ENCODE assay signal across 9 cellular contexts in genomic region chr4:140856692-140857091, GRCh38.
DNase-seq lines count a peak whose midpoint lies in the region; ATAC-seq, FAIRE-seq and TF ChIP-seq lines count a peak whose summit lies in the region.
"Had no signal": no experiment of that assay in that cellular context is flagged by ENCODE, and none has a peak within 500 bp of the region (broad histone marks: within the 10 kb centered on the region; RNA-seq: fewer than 3 reads in every experiment).

No MANE protein-coding gene starts in this region.

- no peak for TF ChIP-seq POLR2A in GM12892 (IDR thresholded peaks at IDR 0.05; ENCODE audit: low read depth, low read length)

- FAIRE-seq in GM12892 (lab: Jason Lieb, UNC): no peak

- ATAC-seq in GM21367 (IDR thresholded peaks at IDR 0.05; ENCODE audit: unreplicated experiment) (no peak), HG02588 (IDR thresholded peaks at IDR 0.05; ENCODE audit: unreplicated experiment) (no peak)

- peak; percentile 63 for DNase-seq in COLO829 (ENCODE audit: low spot score)
- DNase-seq in NCI-H1694 (lab: John Stamatoyannopoulos, UW): peak; percentile 59
- peak in 17 of 61 donors; percentile 2 to 80 (median 21) for DNase-seq in caudate nucleus (lab: John Stamatoyannopoulos, UW)
- DNase-seq in left kidney (ENCODE audit: low read depth, low spot score): peak; percentile 57
- no peak for DNase-seq in stimulated activated CD4-positive, alpha-beta T cell treated with anti-CD3 and anti-CD28 coated beads, Interleukin-2, amount 100 ng/mL, for 24 hours
- no peak for DNase-seq in GM12892 (ENCODE audit: insufficient read length)

- H3K27ac ChIP-seq in caudate nucleus (ENCODE audit: low read depth, low read length): peak overlapping the region; percentile 61
- H3K27ac ChIP-seq: vagina had no signal

Comparison
In these comparisons a context has a peak if more than half of its experiments do, and no peak if none do; other contexts are left out.
1. DNase-seq: peak in COLO829 (single experiment), NCI-H1694 (single experiment) and left kidney (single experiment); none in stimulated activated CD4-positive, alpha-beta T cell treated with anti-CD3 and anti-CD28 coated beads, Interleukin-2, amount 100 ng/mL, for 24 hours (0 of 2) and GM12892 (single experiment).